In genomic region chr6:31513456-31514165, GRCh38 we compare ENCODE assay signal across 3 cellular contexts.
TF ChIP-seq lines count a peak whose summit lies in the region.

No MANE protein-coding gene starts in this region.

TF ChIP-seq in SK-N-SH treated with all-trans-retinoic acid at 6 μM for 48 hours, 23 proteins besides CTCF, POLR2A, EP300 and RAD21:
- no peak for TF ChIP-seq TOX (CRISPR knock-in tag; IDR thresholded peaks at IDR 0.05; ENCODE audit: borderline replicate concordance)
- no peak for TF ChIP-seq ZC3H10 (CRISPR knock-in tag; IDR thresholded peaks at IDR 0.05)
- TF ChIP-seq ZFP3 (CRISPR knock-in tag; IDR thresholded peaks at IDR 0.05): no peak
TF ChIP-seq in SK-N-SH treated with all-trans-retinoic acid at 6 μM for 48 hours: peak in this region for 0.

TF ChIP-seq in SK-N-SH, 30 proteins besides CTCF, POLR2A, EP300 and RAD21:
- TF ChIP-seq TCF12 (IDR thresholded peaks at IDR 0.05) (no peak), PBX3 (IDR thresholded peaks at IDR 0.05) (no peak), MAX (IDR thresholded peaks at IDR 0.05; ENCODE audit: low read depth) (no peak), SMC3 (IDR thresholded peaks at IDR 0.05; ENCODE audit: low read depth, low read length) (no peak), TEAD4 (IDR thresholded peaks at IDR 0.05; ENCODE audit: borderline replicate concordance, insufficient read depth) (no peak), YY1 (IDR thresholded peaks at IDR 0.05; ENCODE audit: low read depth) (no peak), USF2 (IDR thresholded peaks at IDR 0.05; ENCODE audit: borderline replicate concordance, low read depth, low read length) (no peak), MXI1 (IDR thresholded peaks at IDR 0.05; ENCODE audit: low read depth, low read length) (no peak)

TF ChIP-seq in GM23338, 12 proteins besides CTCF, POLR2A, EP300 and RAD21:
- TF ChIP-seq REST (IDR thresholded peaks at IDR 0.05; ENCODE audit: unreplicated experiment): no peak
- no peak for TF ChIP-seq NANOG (IDR thresholded peaks at IDR 0.05; ENCODE audit: borderline replicate concordance)
- TF ChIP-seq ZNF331 (CRISPR knock-in tag; IDR thresholded peaks at IDR 0.05; ENCODE audit: low read depth): no peak
- no peak for TF ChIP-seq JUNB (IDR thresholded peaks at IDR 0.05; ENCODE audit: unreplicated experiment)
